In genomic region chr11:105035262-105035620, GRCh38 we compare ENCODE assay signal across 8 cellular contexts. TPM values are rescaled to one million over a fixed set of nuclear protein-coding genes. Genes with fewer than 3 reads are reported as not detected.
DNase-seq lines count a peak whose midpoint lies in the region; ATAC-seq and TF ChIP-seq lines count a peak whose summit lies in the region.

No MANE protein-coding gene starts in this region.

- peaks cover 5% of the 10 kb centered on the region for H3K4me1 Mint-ChIP-seq in brain
- H3K4me1 Mint-ChIP-seq in chondrocyte (ENCODE audit: low read depth) = peaks cover 5% of the 10 kb centered on the region

- no peak for TF ChIP-seq CTCF in brain (conservative IDR thresholded peaks at IDR 0.05)
- no peak for TF ChIP-seq CTCF in parathyroid adenoma (IDR thresholded peaks at IDR 0.05)
- no peak for TF ChIP-seq CTCF in chondrocyte (IDR thresholded peaks at IDR 0.05)

- H3K36me3 ChIP-seq in parathyroid adenoma (ENCODE audit: control insufficient read depth, insufficient read depth, low read length) = no peaks in the 10 kb centered on the region

- no peak overlapping the region for H3K9ac ChIP-seq in parathyroid adenoma

- no peaks in the 10 kb centered on the region for H3K4me1 ChIP-seq in parathyroid adenoma

- H3K27me3 Mint-ChIP-seq in brain = peaks cover 3% of the 10 kb centered on the region
- no peaks in the 10 kb centered on the region for H3K27me3 Mint-ChIP-seq in chondrocyte (ENCODE audit: low read depth)

- H3K79me2 ChIP-seq in parathyroid adenoma = no peaks in the 10 kb centered on the region

- no peak overlapping the region for H2AFZ ChIP-seq in parathyroid adenoma

- peak overlapping the region in 2 of 5 experiments; percentile 69 to 75 for H3K4me3 Mint-ChIP-seq in brain
- H3K4me3 Mint-ChIP-seq in chondrocyte (ENCODE audit: unreplicated experiment) = no peak overlapping the region

- ATAC-seq in GM18873 (IDR thresholded peaks at IDR 0.05; ENCODE audit: low FRiP score, unreplicated experiment) (peak; percentile 5), HG02852 (IDR thresholded peaks at IDR 0.05; ENCODE audit: unreplicated experiment) (peak; percentile 30)

- H3K4me3 ChIP-seq in parathyroid adenoma (ENCODE audit: low read depth, low read length) = peak overlapping the region; percentile 42

- DNase-seq in chondrocyte (ENCODE audit: low spot score) = no peak
- no peak for DNase-seq in central memory CD4-positive, alpha-beta T cell
- no peak for DNase-seq in DMS153 (lab: John Stamatoyannopoulos, UW)
- no peak for DNase-seq in NCI-H1048 (lab: John Stamatoyannopoulos, UW)

- no peak overlapping the region for H3K27ac ChIP-seq in parathyroid adenoma

- H3K4me2 ChIP-seq in parathyroid adenoma (ENCODE audit: low read length) = no peak overlapping the region

- H3K27me3 ChIP-seq in parathyroid adenoma (ENCODE audit: control insufficient read depth, insufficient read depth, low read length) = no peaks in the 10 kb centered on the region

- H3K27ac Mint-ChIP-seq in brain (peak overlapping the region in 3 of 5 experiments; percentile 48 to 85 (median 59)), chondrocyte (ENCODE audit: unreplicated experiment) (no peak overlapping the region)

- no peaks in the 10 kb centered on the region for H3K9me3 ChIP-seq in parathyroid adenoma (ENCODE audit: control insufficient read depth, low read length)

- no peaks in the 10 kb centered on the region for H3K36me3 Mint-ChIP-seq in brain
- no peaks in the 10 kb centered on the region for H3K36me3 Mint-ChIP-seq in chondrocyte (ENCODE audit: low read depth)

- H3K9me3 Mint-ChIP-seq in brain (peaks cover 0 to 8% (median 0%) of the 10 kb centered on the region in 5 experiments), chondrocyte (ENCODE audit: low read depth) (no peaks in the 10 kb centered on the region)

RNA-seq across cellular contexts. Expression of gene CASP1, which starts 0.3 kb away (rescaled TPM):
- 1.8 TPM for polyA plus RNA-seq in brain (ENCODE audit: insufficient read depth, low read depth, low replicate concordance)
- total RNA-seq in chondrocyte = 1.2 TPM in 1 of 3 replicates, not detected in the others

RNA-seq across cellular contexts. Expression of gene CARD16, which starts 9.9 kb away (rescaled TPM):
- polyA plus RNA-seq in brain (ENCODE audit: insufficient read depth, low read depth, low replicate concordance) = 1.7 TPM
- total RNA-seq in chondrocyte = 2.0 TPM in 1 of 3 replicates, not detected in the others

RNA-seq across cellular contexts. Expression of gene CASP5, which starts 12.3 kb away (rescaled TPM):
- polyA plus RNA-seq in brain (ENCODE audit: insufficient read depth, low read depth, low replicate concordance) = not detected
- not detected in 3 replicates for total RNA-seq in chondrocyte
